Comparison of ENCODE assay signal across 8 cellular contexts in the genomic region with DNA sequence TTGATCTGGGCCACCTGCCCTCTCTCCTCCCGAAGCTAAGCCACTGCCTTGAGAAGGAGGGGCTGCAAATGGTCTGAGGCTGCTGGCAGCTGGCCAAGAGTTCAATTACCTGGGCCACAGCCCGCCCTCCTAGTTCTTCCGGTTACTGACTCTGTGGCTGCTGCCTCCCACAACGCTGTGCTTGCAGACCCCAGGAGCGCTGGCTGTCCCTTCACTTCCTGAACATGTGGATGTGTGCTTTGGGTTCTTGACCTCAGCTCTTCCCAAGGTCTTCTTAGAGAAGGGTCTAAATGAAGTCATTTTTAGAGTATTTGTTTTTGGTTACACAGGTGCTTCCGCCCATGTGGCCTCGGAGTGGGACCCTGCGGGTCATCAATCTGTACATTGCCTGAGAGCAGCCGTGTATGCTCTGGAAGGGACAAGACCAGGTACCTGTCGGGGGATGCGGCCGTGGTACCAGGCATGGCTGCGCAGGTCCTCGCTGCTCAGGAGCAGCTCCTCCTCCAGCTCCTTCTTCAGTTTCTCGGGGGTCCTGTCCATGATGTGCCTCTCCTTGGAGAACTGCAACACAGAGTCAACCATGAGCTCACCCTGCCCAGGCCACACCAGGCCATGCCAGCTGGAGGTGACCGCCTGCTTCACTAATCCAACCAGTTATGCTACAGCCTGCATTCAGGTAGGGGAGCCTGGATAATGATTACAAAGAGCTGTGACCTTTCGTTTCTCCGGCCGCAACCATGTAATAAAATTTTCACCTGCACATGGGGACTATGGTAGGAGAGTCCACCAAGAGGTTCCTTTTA.
DNase-seq lines count a peak whose midpoint lies in the region; ATAC-seq and TF ChIP-seq lines count a peak whose summit lies in the region.

No MANE protein-coding gene starts in this region.

- H3K36me3 Mint-ChIP-seq in activated CD8-positive, alpha-beta memory T cell treated with anti-CD3 and anti-CD28 coated beads, Interleukin-2, amount 10 ng/mL, durations not matched to agents 7 days and 5 days: no peaks in the 10 kb centered on the region
- no peaks in the 10 kb centered on the region for H3K36me3 Mint-ChIP-seq in natural killer cell
- no peaks in the 10 kb centered on the region for H3K36me3 Mint-ChIP-seq in activated naive CD4-positive, alpha-beta T cell treated with anti-CD3 and anti-CD28 coated beads, Interleukin-2, amount 10 ng/mL, durations not matched to agents 7 days and 5 days

- H3K4me3 Mint-ChIP-seq in activated CD8-positive, alpha-beta memory T cell treated with anti-CD3 and anti-CD28 coated beads, Interleukin-2, amount 10 ng/mL, durations not matched to agents 7 days and 5 days: no peak overlapping the region
- H3K4me3 Mint-ChIP-seq in natural killer cell: peak overlapping the region; percentile 62
- no peak overlapping the region for H3K4me3 Mint-ChIP-seq in activated naive CD4-positive, alpha-beta T cell treated with anti-CD3 and anti-CD28 coated beads, Interleukin-2, amount 10 ng/mL, durations not matched to agents 7 days and 5 days

- ATAC-seq in GM18907 (IDR thresholded peaks at IDR 0.05; ENCODE audit: unreplicated experiment) (peak; percentile 95), HG02798 (IDR thresholded peaks at IDR 0.05; ENCODE audit: poor library complexity, unreplicated experiment) (peak; percentile 73), natural killer cell (peak; percentile 30 to 66 (median 49))
- ATAC-seq in activated CD8-positive, alpha-beta memory T cell treated with anti-CD3 and anti-CD28 coated beads, Interleukin-2, amount 10 ng/mL, durations not matched to agents 7 days and 5 days: peak; percentile 65

- peak; percentile 24 for DNase-seq in NCI-H1694 (lab: John Stamatoyannopoulos, UW)
- DNase-seq in activated CD8-positive, alpha-beta memory T cell treated with anti-CD3 and anti-CD28 coated beads, Interleukin-2, amount 10 ng/mL, durations not matched to agents 7 days and 5 days: peak; percentile 79
- peak; percentile 24 for DNase-seq in natural killer cell
- DNase-seq in HCEC 1CT: no peak
- DNase-seq in amygdala (lab: John Stamatoyannopoulos, UW): no peak
- DNase-seq in activated naive CD4-positive, alpha-beta T cell treated with anti-CD3 and anti-CD28 coated beads, Interleukin-2, amount 10 ng/mL, durations not matched to agents 7 days and 5 days: no peak

- intact Hi-C loops in natural killer cell (cut with micrococcal nuclease): no loop called here

- CTCF ChIA-PET in activated CD8-positive, alpha-beta memory T cell treated with anti-CD3 and anti-CD28 coated beads, Interleukin-2, amount 10 ng/mL, durations not matched to agents 7 days and 5 days (lab: Charles Lee): interaction anchor here (1.5 kb wide), 1 partner anchor 222 kb away, joined by 3 read pairs; no protein-coding TSS in a partner anchor
- CTCF ChIA-PET in activated naive CD4-positive, alpha-beta T cell treated with anti-CD3 and anti-CD28 coated beads, Interleukin-2, amount 10 ng/mL, durations not matched to agents 7 days and 5 days (lab: Charles Lee): no interaction called here

- peaks cover 24% of the 10 kb centered on the region for H3K27me3 Mint-ChIP-seq in activated CD8-positive, alpha-beta memory T cell treated with anti-CD3 and anti-CD28 coated beads, Interleukin-2, amount 10 ng/mL, durations not matched to agents 7 days and 5 days
- H3K27me3 Mint-ChIP-seq in natural killer cell (ENCODE audit: low read depth in 2 of 2): peaks cover 0 to 7% of the 10 kb centered on the region in 2 donors
- peaks cover 19% of the 10 kb centered on the region for H3K27me3 Mint-ChIP-seq in activated naive CD4-positive, alpha-beta T cell treated with anti-CD3 and anti-CD28 coated beads, Interleukin-2, amount 10 ng/mL, durations not matched to agents 7 days and 5 days

- H3K4me1 Mint-ChIP-seq in activated CD8-positive, alpha-beta memory T cell treated with anti-CD3 and anti-CD28 coated beads, Interleukin-2, amount 10 ng/mL, durations not matched to agents 7 days and 5 days: peaks cover 29% of the 10 kb centered on the region
- peaks cover 19 to 25% of the 10 kb centered on the region in 2 donors for H3K4me1 Mint-ChIP-seq in natural killer cell
- peaks cover 8% of the 10 kb centered on the region for H3K4me1 Mint-ChIP-seq in activated naive CD4-positive, alpha-beta T cell treated with anti-CD3 and anti-CD28 coated beads, Interleukin-2, amount 10 ng/mL, durations not matched to agents 7 days and 5 days

- H3K27ac Mint-ChIP-seq in activated CD8-positive, alpha-beta memory T cell treated with anti-CD3 and anti-CD28 coated beads, Interleukin-2, amount 10 ng/mL, durations not matched to agents 7 days and 5 days: no peak overlapping the region
- H3K27ac Mint-ChIP-seq in natural killer cell: peak overlapping the region; percentile 60 to 80
- no peak overlapping the region for H3K27ac Mint-ChIP-seq in activated naive CD4-positive, alpha-beta T cell treated with anti-CD3 and anti-CD28 coated beads, Interleukin-2, amount 10 ng/mL, durations not matched to agents 7 days and 5 days

- no peak for TF ChIP-seq CTCF in natural killer cell (IDR thresholded peaks at IDR 0.05)

- no peaks in the 10 kb centered on the region for H3K9me3 Mint-ChIP-seq in activated CD8-positive, alpha-beta memory T cell treated with anti-CD3 and anti-CD28 coated beads, Interleukin-2, amount 10 ng/mL, durations not matched to agents 7 days and 5 days (ENCODE audit: low read depth)
- no peaks in the 10 kb centered on the region for H3K9me3 Mint-ChIP-seq in natural killer cell
- H3K9me3 Mint-ChIP-seq in activated naive CD4-positive, alpha-beta T cell treated with anti-CD3 and anti-CD28 coated beads, Interleukin-2, amount 10 ng/mL, durations not matched to agents 7 days and 5 days: no peaks in the 10 kb centered on the region

Comparison
In these comparisons a context has a peak if more than half of its experiments do, and no peak if none do; other contexts are left out.
1. DNase-seq: peak in NCI-H1694 (single experiment), activated CD8-positive, alpha-beta memory T cell treated with anti-CD3 and anti-CD28 coated beads, Interleukin-2, amount 10 ng/mL, durations not matched to agents 7 days and 5 days (single experiment) and natural killer cell (single experiment); none in HCEC 1CT (single experiment), amygdala (0 of 56) and activated naive CD4-positive, alpha-beta T cell treated with anti-CD3 and anti-CD28 coated beads, Interleukin-2, amount 10 ng/mL, durations not matched to agents 7 days and 5 days (single experiment).
2. H3K27ac Mint-ChIP-seq: peak in natural killer cell (2 of 2); none in activated CD8-positive, alpha-beta memory T cell treated with anti-CD3 and anti-CD28 coated beads, Interleukin-2, amount 10 ng/mL, durations not matched to agents 7 days and 5 days (single experiment) and activated naive CD4-positive, alpha-beta T cell treated with anti-CD3 and anti-CD28 coated beads, Interleukin-2, amount 10 ng/mL, durations not matched to agents 7 days and 5 days (single experiment).
3. Peak in every context shown above with its lines, with median percentiles within 50 percentile points of each other: ATAC-seq.